32 cellular contexts compared by ENCODE assay signal in the genomic region with DNA sequence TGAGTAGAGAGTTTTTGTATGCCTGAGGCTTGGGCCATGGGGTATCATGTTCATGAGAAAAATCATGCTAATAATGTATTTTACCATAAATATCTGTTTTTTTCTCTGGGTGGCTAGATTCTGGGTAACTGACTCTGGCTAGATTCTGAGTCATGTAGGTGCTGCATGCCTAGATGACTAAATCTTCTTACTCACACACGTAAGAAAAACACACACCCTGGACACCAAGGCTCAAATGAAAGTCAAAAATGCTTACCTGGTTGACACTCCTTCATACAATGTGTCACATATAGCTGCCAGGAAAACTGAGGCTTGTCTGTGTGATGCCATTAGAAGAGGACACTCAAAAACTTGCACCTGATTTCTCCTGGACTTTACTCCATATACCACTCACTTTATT.
DNase-seq lines count a peak whose midpoint lies in the region; ATAC-seq, FAIRE-seq and TF ChIP-seq lines count a peak whose summit lies in the region.
"Had no signal": no experiment of that assay in that cellular context is flagged by ENCODE, and none has a peak within 500 bp of the region (broad histone marks: within the 10 kb centered on the region; RNA-seq: fewer than 3 reads in every experiment).

No MANE protein-coding gene starts in this region.

- H3K4me3 ChIP-seq in prostate gland: no peak overlapping the region
- H3K4me3 ChIP-seq: A549, neural progenitor cell, PC-9, stomach, thyroid gland had no signal

- no peaks in the 10 kb centered on the region for H3K4me1 ChIP-seq in prostate gland (replicated peaks)
- H3K4me1 ChIP-seq: A549, neural progenitor cell, stomach, thyroid gland had no signal

- 86% methylated on average over 1 of the region's 1 CpG for WGBS in prostate gland

- H3K36me3 ChIP-seq in prostate gland: no peaks in the 10 kb centered on the region
- H3K36me3 ChIP-seq: neural progenitor cell, stomach, thyroid gland had no signal

- FAIRE-seq in H54 (lab: Jason Lieb, UNC) (peak; percentile 86), RCC 7860 (lab: Jason Lieb, UNC) (no peak)
- FAIRE-seq: A549, frontal cortex, G401.6 had no signal

- no peak for ATAC-seq in activated CD4-positive, CD25-positive, alpha-beta regulatory T cell treated with anti-CD3 and anti-CD28 coated beads, Interleukin-2, amount 50 U/mL, for 24 hours
- no peak for ATAC-seq in GM21423 (IDR thresholded peaks at IDR 0.05; ENCODE audit: unreplicated experiment)
- ATAC-seq: A549; activated T-cell treated with anti-CD3 and anti-CD28 coated beads, Interleukin-2, amount 50 U/mL, for 4 hours; left lobe of liver had no signal

- intact Hi-C loops in prostate gland (cut with DNase I): no loop called here

- DNase-seq in H54 (ENCODE audit: insufficient read length, low spot score) (no peak), RCC 7860 (ENCODE audit: low spot score) (peak; percentile 12), epithelial cell of prostate (ENCODE audit: low read depth, low spot score) (peak; percentile 70), non-pigmented ciliary epithelial cell (ENCODE audit: low read depth) (peak; percentile 2), prostate gland (ENCODE audit: low spot score) (no peak), NCI-H146 treated with DMSO at 0.1 percent for 48 hours (lab: John Stamatoyannopoulos, UW; ENCODE audit: unreplicated experiment) (no peak)
- DNase-seq: activated CD4-positive, alpha-beta T cell treated with anti-CD3 and anti-CD28 coated beads, Interleukin-2, amount 10 ng/mL, durations not matched to agents 7 days and 5 days; activated gamma-delta T cell treated with Interleukin-2 at 50 U/mL for 16 hours; activated T-cell treated with anti-CD3 and anti-CD28 coated beads, Interleukin-2, amount 50 U/mL, for 4 hours; AML-193; CD4-positive, alpha-beta T cell; effector CD8-positive, alpha-beta T cell; erythroblast; H7; KBM-7; mesenchymal stem cell; NCI-H1436 treated with DMSO at 0.1 percent for 48 hours; NCI-H510A treated with DMSO at 0.1 percent for 48 hours; PC-9; SIG-M5; stimulated activated CD8-positive, alpha-beta memory T cell treated with anti-CD3 and anti-CD28 coated beads, Interleukin-4, amount 100 ng/mL, for 48 hours; stomach; SW 1271; T1000; thyroid gland had no signal

- TF ChIP-seq CTCF in prostate gland (IDR thresholded peaks at IDR 0.05): no peak

- H3K27me3 ChIP-seq in prostate gland (replicated peaks; ENCODE audit: insufficient read depth): no peaks in the 10 kb centered on the region
- H3K27me3 ChIP-seq: neural progenitor cell, stomach, thyroid gland had no signal

- no peak for TF ChIP-seq POLR2A in H54 (IDR thresholded peaks at IDR 0.05; ENCODE audit: low read depth, low read length)
- no peak for TF ChIP-seq POLR2A in prostate gland (IDR thresholded peaks at IDR 0.05)

- H3K27ac ChIP-seq in epithelial cell of prostate (peak overlapping the region; percentile 37), prostate gland (no peak overlapping the region)
- H3K27ac ChIP-seq: A549, neural progenitor cell, PC-9, stomach, thyroid gland had no signal

- no peaks in the 10 kb centered on the region for H3K9me3 ChIP-seq in prostate gland
- H3K9me3 ChIP-seq: A549, thyroid gland had no signal

Comparison
In these comparisons a context has a peak if more than half of its experiments do, and no peak if none do; other contexts are left out.
1. DNase-seq: peak in RCC 7860 (single experiment), epithelial cell of prostate (single experiment) and non-pigmented ciliary epithelial cell (single experiment); none in H54 (single experiment), prostate gland (single experiment) and NCI-H146 treated with DMSO at 0.1 percent for 48 hours (single experiment).